Comparison of ENCODE assay signal across 19 cellular contexts in the genomic region with DNA sequence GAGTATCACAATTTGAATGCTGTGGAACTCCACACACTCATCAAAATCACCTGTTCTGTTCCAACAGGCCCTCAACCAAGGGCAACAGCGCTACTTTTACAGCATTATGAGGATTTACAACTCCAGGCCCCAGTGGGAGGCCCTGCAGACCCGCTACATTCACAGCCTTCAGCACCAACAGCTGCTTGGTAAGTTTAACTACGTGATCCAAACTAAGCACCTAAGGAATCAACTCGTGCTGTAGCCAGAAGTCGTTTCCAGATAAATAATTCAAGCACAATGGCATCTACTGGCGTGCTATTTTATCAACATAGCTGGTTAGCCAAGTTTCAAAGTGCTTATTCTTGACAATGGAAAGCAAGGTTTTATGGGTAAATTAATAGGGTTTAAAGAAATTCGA. TPM values are rescaled to one million over a fixed set of nuclear protein-coding genes. Genes with fewer than 3 reads are reported as not detected.
DNase-seq lines count a peak whose midpoint lies in the region; ATAC-seq, FAIRE-seq and TF ChIP-seq lines count a peak whose summit lies in the region.
"Had no signal": no experiment of that assay in that cellular context is flagged by ENCODE, and none has a peak within 500 bp of the region (broad histone marks: within the 10 kb centered on the region; RNA-seq: fewer than 3 reads in every experiment).

No MANE protein-coding gene starts in this region.

- H3K4me3 Mint-ChIP-seq in nephron, result no peak overlapping the region
- H3K4me3 Mint-ChIP-seq: CD4-positive, CD25-positive, alpha-beta regulatory T cell; IgD-negative memory B cell had no signal

- H3K9me3 Mint-ChIP-seq in nephron, result no peaks in the 10 kb centered on the region

- no peak overlapping the region for H3K4me3 ChIP-seq in HEK293 (ENCODE audit: low read depth, low read length)
- H3K4me3 ChIP-seq in heart left ventricle, result no peak overlapping the region

- 32 to 41% (median 35%) methylated on average over 7 of the region's 7 CpGs for WGBS in heart left ventricle, 4 donors

- no peaks in the 10 kb centered on the region for H3K27me3 Mint-ChIP-seq in nephron (ENCODE audit: low read depth)

- H3K27ac ChIP-seq in HEK293 (ENCODE audit: extremely low read depth, low read depth, low read length) (no peak overlapping the region), heart left ventricle (peak overlapping the region in 7 of 12 donors; percentile 17 to 56 (median 42))

- no peak for TF ChIP-seq POLR2A in GM12892 (IDR thresholded peaks at IDR 0.05; ENCODE audit: low read depth, low read length)
- no peak for TF ChIP-seq POLR2A in heart left ventricle (IDR thresholded peaks at IDR 0.05)

- H3K36me3 ChIP-seq in HEK293 (ENCODE audit: control insufficient read depth in 2 of 2, insufficient read depth in 1 of 2, low read length in 2 of 2) (no peaks in the 10 kb centered on the region), heart left ventricle (no peaks in the 10 kb centered on the region)

- H3K27me3 ChIP-seq in heart left ventricle, result no peaks in the 10 kb centered on the region

- CTCF ChIA-PET in HEK293 (lab: Yijun Ruan, JAX), result interaction anchor here (0.6 kb wide), 1 partner anchor 13 kb away, joined by 3 read pairs; no protein-coding TSS in a partner anchor

- H3K4me1 ChIP-seq in HEK293 (ENCODE audit: control insufficient read depth, insufficient read depth, low read length) (no peaks in the 10 kb centered on the region), heart left ventricle (peaks cover 0 to 12% (median 0%) of the 10 kb centered on the region in 12 donors)

- peaks cover 23% of the 10 kb centered on the region for H3K4me1 Mint-ChIP-seq in nephron
- H3K4me1 Mint-ChIP-seq: IgD-negative memory B cell had no signal

- TF ChIP-seq CTCF in HEK293 (tag by site-specific recombination; IDR thresholded peaks at IDR 0.05), result no peak
- TF ChIP-seq CTCF in heart left ventricle (IDR thresholded peaks at IDR 0.05), result no peak
- TF ChIP-seq CTCF in nephron (IDR thresholded peaks at IDR 0.05; ENCODE audit: unreplicated experiment in 3 of 3), result no peak
- no peak for TF ChIP-seq CTCF in GM20000 (IDR thresholded peaks at IDR 0.05; ENCODE audit: extremely low read depth, missing control alignments)

- FAIRE-seq in GM12892 (lab: Jason Lieb, UNC), result peak; percentile 9

- H3K27ac Mint-ChIP-seq in nephron, result peak overlapping the region; percentile 4 to 32 (median 21)
- H3K27ac Mint-ChIP-seq: CD4-positive, CD25-positive, alpha-beta regulatory T cell; IgD-negative memory B cell had no signal

- no peaks in the 10 kb centered on the region for H3K36me3 Mint-ChIP-seq in nephron (ENCODE audit: low read depth)
- H3K36me3 Mint-ChIP-seq: CD4-positive, CD25-positive, alpha-beta regulatory T cell; IgD-negative memory B cell had no signal

- no peaks in the 10 kb centered on the region for H3K9me3 ChIP-seq in HEK293 (ENCODE audit: control insufficient read depth, insufficient read depth, low read depth, low read length)
- H3K9me3 ChIP-seq in heart left ventricle, result peaks cover 0 to 3% (median 0%) of the 10 kb centered on the region in 12 donors

- ATAC-seq in heart left ventricle (peak in 2 of 4 donors; percentile 53 to 55), GM21737 (IDR thresholded peaks at IDR 0.05; ENCODE audit: unreplicated experiment) (no peak)
- ATAC-seq: Panc1 had no signal

- intact Hi-C loops in heart left ventricle (cut with DNase I), result no loop called here

- DNase-seq in GM12892 (ENCODE audit: insufficient read length), result no peak
- DNase-seq in heart left ventricle, result no peak
- no peak for DNase-seq in SHP77 treated with DMSO at 0.1 percent for 48 hours (lab: John Stamatoyannopoulos, UW)
- no peak for DNase-seq in GM20000 (ENCODE audit: low spot score)
- DNase-seq: ACHN; CD4-positive, CD25-positive, alpha-beta regulatory T cell; HCEC 1CT; MV-4-11; NCI-H1417 treated with DMSO at 0.1 percent for 48 hours; NCI-H2081 treated with DMSO at 0.1 percent for 48 hours; NCI-H226; SHP77 had no signal

- POLR2A ChIA-PET in HEK293 (lab: Yijun Ruan, JAX), result no interaction called here

TF ChIP-seq in HEK293, 187 proteins besides CTCF, POLR2A, EP300 and RAD21:
- TF ChIP-seq ZNF426 (tag by site-specific recombination; IDR thresholded peaks at IDR 0.05), result no peak
- TF ChIP-seq SCRT1 (tag by site-specific recombination; IDR thresholded peaks at IDR 0.05; ENCODE audit: borderline replicate concordance), result 0 out of 2 replicates have a peak, but pooled peaks have one; percentile 43
- peak; percentile 22; the same call in 1 of the 2 replicates for TF ChIP-seq SCRT2 (tag by site-specific recombination; IDR thresholded peaks at IDR 0.05)

RNA-seq across cellular contexts. Expression of gene FAM216B, which starts 5.3 kb away (rescaled TPM):
- not detected for polyA plus RNA-seq in GM12892 (2012; ENCODE audit: missing spikeins)
- 1 to 10 TPM in 2 of 9 donors, under 1 TPM in 7; 0.07 to 1.3 (median 0.69) TPM for total RNA-seq in heart left ventricle
- under 1 TPM; 0.12 to 0.38 TPM for polyA plus RNA-seq in heart left ventricle
- total RNA-seq: CD4-positive, CD25-positive, alpha-beta regulatory T cell; Daoy; HT1080 had no signal
- polyA plus RNA-seq: CD4-positive, CD25-positive, alpha-beta regulatory T cell; IgD-negative memory B cell had no signal
